ENCODE assay signal across 1 cellular context in the genomic region with DNA sequence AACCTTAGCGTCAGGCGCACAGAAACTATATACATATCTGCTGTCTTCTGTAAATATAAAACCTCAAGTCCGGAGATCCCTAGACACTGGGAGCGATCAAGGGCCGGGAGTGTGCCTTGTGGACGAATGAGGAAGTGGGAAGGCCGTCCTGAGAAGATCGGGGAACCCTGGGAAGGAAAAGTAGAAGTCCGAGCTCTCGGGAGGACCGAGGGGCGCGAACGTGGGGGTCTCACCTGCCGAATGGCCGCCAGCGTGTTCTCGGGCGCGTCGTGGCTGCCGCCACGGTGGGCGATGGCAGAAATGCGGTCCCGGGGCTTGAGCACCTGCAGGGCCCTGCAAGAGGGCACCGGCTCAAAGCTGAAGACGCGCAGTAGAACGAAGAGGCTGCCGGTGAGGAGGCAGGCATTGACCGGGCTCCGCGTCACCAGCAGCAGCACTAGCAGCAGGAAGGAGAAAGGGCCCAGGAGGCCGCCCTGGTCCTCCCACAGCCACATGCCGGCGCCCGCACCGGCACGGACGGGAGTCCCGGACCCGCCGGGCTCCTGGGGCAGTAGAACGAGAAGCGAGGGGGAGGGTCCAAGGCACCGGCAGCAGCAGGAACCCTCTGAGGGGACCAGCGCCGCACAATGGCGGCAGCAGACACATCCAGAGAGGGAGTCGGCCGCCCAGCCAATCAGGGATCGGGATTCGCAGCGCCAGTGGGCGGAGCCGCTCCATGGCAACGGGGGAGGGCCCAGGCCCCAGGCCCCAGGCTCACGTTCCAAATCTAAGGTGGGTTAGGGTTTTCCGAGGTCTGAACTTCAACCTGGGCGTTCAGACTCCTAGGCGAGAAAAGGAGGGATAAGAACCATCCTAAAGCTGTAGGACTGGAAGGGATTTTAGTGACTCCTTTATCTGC.
A peak's percentile ranks its signal among the peaks of the same experiment; 100 is the strongest.
TF ChIP-seq lines count a peak whose summit lies in the region.

TSS of gene GDE1 (minus strand) at position 628 of the 898 bp plus-strand sequence. CDS start at position 494, 134 bp downstream.

TF ChIP-seq in GM23338, 12 proteins besides CTCF, POLR2A, EP300 and RAD21 (continued from another document):
- TF ChIP-seq, protein P1, sequence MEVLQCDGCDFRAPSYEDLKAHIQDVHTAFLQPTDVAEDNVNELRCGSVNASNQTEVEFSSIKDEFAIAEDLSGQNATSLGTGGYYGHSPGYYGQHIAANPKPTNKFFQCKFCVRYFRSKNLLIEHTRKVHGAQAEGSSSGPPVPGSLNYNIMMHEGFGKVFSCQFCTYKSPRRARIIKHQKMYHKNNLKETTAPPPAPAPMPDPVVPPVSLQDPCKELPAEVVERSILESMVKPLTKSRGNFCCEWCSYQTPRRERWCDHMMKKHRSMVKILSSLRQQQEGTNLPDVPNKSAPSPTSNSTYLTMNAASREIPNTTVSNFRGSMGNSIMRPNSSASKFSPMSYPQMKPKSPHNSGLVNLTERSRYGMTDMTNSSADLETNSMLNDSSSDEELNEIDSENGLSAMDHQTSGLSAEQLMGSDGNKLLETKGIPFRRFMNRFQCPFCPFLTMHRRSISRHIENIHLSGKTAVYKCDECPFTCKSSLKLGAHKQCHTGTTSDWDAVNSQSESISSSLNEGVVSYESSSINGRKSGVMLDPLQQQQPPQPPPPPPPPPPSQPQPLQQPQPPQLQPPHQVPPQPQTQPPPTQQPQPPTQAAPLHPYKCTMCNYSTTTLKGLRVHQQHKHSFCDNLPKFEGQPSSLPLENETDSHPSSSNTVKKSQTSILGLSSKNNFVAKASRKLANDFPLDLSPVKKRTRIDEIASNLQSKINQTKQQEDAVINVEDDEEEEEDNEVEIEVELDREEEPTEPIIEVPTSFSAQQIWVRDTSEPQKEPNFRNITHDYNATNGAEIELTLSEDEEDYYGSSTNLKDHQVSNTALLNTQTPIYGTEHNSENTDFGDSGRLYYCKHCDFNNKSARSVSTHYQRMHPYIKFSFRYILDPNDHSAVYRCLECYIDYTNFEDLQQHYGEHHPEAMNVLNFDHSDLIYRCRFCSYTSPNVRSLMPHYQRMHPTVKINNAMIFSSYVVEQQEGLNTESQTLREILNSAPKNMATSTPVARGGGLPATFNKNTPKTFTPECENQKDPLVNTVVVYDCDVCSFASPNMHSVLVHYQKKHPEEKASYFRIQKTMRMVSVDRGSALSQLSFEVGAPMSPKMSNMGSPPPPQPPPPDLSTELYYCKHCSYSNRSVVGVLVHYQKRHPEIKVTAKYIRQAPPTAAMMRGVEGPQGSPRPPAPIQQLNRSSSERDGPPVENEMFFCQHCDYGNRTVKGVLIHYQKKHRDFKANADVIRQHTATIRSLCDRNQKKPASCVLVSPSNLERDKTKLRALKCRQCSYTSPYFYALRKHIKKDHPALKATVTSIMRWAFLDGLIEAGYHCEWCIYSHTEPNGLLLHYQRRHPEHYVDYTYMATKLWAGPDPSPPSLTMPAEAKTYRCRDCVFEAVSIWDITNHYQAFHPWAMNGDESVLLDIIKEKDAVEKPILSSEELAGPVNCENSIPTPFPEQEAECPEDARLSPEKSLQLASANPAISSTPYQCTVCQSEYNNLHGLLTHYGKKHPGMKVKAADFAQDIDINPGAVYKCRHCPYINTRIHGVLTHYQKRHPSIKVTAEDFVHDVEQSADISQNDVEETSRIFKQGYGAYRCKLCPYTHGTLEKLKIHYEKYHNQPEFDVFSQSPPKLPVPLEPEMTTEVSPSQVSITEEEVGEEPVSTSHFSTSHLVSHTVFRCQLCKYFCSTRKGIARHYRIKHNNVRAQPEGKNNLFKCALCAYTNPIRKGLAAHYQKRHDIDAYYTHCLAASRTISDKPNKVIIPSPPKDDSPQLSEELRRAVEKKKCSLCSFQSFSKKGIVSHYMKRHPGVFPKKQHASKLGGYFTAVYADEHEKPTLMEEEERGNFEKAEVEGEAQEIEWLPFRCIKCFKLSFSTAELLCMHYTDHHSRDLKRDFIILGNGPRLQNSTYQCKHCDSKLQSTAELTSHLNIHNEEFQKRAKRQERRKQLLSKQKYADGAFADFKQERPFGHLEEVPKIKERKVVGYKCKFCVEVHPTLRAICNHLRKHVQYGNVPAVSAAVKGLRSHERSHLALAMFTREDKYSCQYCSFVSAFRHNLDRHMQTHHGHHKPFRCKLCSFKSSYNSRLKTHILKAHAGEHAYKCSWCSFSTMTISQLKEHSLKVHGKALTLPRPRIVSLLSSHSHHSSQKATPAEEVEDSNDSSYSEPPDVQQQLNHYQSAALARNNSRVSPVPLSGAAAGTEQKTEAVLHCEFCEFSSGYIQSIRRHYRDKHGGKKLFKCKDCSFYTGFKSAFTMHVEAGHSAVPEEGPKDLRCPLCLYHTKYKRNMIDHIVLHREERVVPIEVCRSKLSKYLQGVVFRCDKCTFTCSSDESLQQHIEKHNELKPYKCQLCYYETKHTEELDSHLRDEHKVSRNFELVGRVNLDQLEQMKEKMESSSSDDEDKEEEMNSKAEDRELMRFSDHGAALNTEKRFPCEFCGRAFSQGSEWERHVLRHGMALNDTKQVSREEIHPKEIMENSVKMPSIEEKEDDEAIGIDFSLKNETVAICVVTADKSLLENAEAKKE (CRISPR knock-in tag; IDR thresholded peaks at IDR 0.05) = no peak
- TF ChIP-seq ETS1 (IDR thresholded peaks at IDR 0.05) = 0 out of 2 replicates have a peak, but pooled peaks have one; percentile 28
- peak; percentile 47; the same call in 1 of the 2 replicates for TF ChIP-seq CREB1 (CRISPR knock-in tag; IDR thresholded peaks at IDR 0.05; ENCODE audit: low read depth)
- no peak for TF ChIP-seq EZH2phosphoT487 (IDR thresholded peaks at IDR 0.05; ENCODE audit: unreplicated experiment)
- no peak for TF ChIP-seq STAT1 (IDR thresholded peaks at IDR 0.05; ENCODE audit: unreplicated experiment)
- TF ChIP-seq EZH2 (IDR thresholded peaks at IDR 0.05; ENCODE audit: low read depth, unreplicated experiment) = no peak
- TF ChIP-seq POLR2AphosphoS5 (IDR thresholded peaks at IDR 0.05; ENCODE audit: low read depth) = peak; percentile 91
- no peak for TF ChIP-seq ZNF114 (CRISPR knock-in tag; IDR thresholded peaks at IDR 0.05)
- TF ChIP-seq REST (IDR thresholded peaks at IDR 0.05; ENCODE audit: unreplicated experiment) = no peak
- no peak for TF ChIP-seq JUNB (IDR thresholded peaks at IDR 0.05; ENCODE audit: unreplicated experiment)
- no peak for TF ChIP-seq NANOG (IDR thresholded peaks at IDR 0.05; ENCODE audit: borderline replicate concordance)
